10 cellular contexts compared by ENCODE assay signal in genomic region chr9:96186601-96187011, GRCh38.
DNase-seq lines count a peak whose midpoint lies in the region; ATAC-seq and TF ChIP-seq lines count a peak whose summit lies in the region.
"Had no signal": no experiment of that assay in that cellular context is flagged by ENCODE, and none has a peak within 500 bp of the region (broad histone marks: within the 10 kb centered on the region; RNA-seq: fewer than 3 reads in every experiment).

No MANE protein-coding gene starts in this region.

- TF ChIP-seq CTCF in WTC11 (IDR thresholded peaks at IDR 0.05) (no peak), esophagus muscularis mucosa (IDR thresholded peaks at IDR 0.05) (no peak)

- H3K36me3 Mint-ChIP-seq in WTC11: peaks cover 30% of the 10 kb centered on the region

- H3K4me1 ChIP-seq in esophagus muscularis mucosa: peaks cover 0 to 17% (median 16%) of the 10 kb centered on the region in 4 donors

- peak overlapping the region; percentile 50 for H3K4me3 Mint-ChIP-seq in WTC11
- H3K4me3 Mint-ChIP-seq: B cell had no signal

- intact Hi-C loops in posterior vena cava (cut with DNase I): no loop called here
- intact Hi-C loops in esophagus muscularis mucosa (cut with DNase I): no loop called here

- POLR2A ChIA-PET in WTC11 (lab: Charles Lee): no interaction called here

- WGBS in esophagus muscularis mucosa: 14% methylated on average over 13 of the region's 18 CpGs

- H3K27ac Mint-ChIP-seq in WTC11: peak overlapping the region; percentile 66; the same call in 1 of the 2 replicates
- H3K27ac Mint-ChIP-seq: B cell had no signal

- DNase-seq in H4 (ENCODE audit: low spot score) (peak; percentile 67), WTC11 (ENCODE audit: low spot score) (peak; percentile 75), iPS-NIHi11 (ENCODE audit: low spot score) (peak; percentile 88), posterior vena cava (ENCODE audit: low spot score) (peak; percentile 67), esophagus muscularis mucosa (ENCODE audit: extremely low spot score) (no peak), SKM-1 treated with dmso at 0.1 percent for 144 hours (lab: John Stamatoyannopoulos, UW; ENCODE audit: unreplicated experiment) (no peak)
- DNase-seq: effector CD8-positive, alpha-beta T cell had no signal

- ATAC-seq in WTC11 (peak; percentile 99), GM18511 (IDR thresholded peaks at IDR 0.05; ENCODE audit: unreplicated experiment) (no peak), GM18868 (IDR thresholded peaks at IDR 0.05; ENCODE audit: unreplicated experiment) (no peak)

- peaks cover 19% of the 10 kb centered on the region for H3K4me1 Mint-ChIP-seq in WTC11
- H3K4me1 Mint-ChIP-seq: B cell had no signal

- peaks cover 32% of the 10 kb centered on the region for H3K27me3 Mint-ChIP-seq in WTC11 (ENCODE audit: low read depth)

- no peak for TF ChIP-seq EP300 in esophagus muscularis mucosa (IDR thresholded peaks at IDR 0.05)

- TF ChIP-seq POLR2A in esophagus muscularis mucosa (IDR thresholded peaks at IDR 0.05; ENCODE audit: low read depth): no peak

- peaks cover 32% of the 10 kb centered on the region for H3K9me3 Mint-ChIP-seq in WTC11

- H3K27ac ChIP-seq in esophagus muscularis mucosa (replicated peaks in 1 of 4): peak overlapping the region in 1 of 4 donors; percentile 9

- peaks cover 0 to 18% (median 16%) of the 10 kb centered on the region in 4 donors for H3K9me3 ChIP-seq in esophagus muscularis mucosa

- CTCF ChIA-PET in WTC11 (lab: Charles Lee): interaction anchor here (0.6 to 1.7 kb wide), 5 partner anchors 9 to 161 kb away, joined by 3 to 9 read pairs (median 4); no protein-coding TSS in a partner anchor

- H3K27me3 ChIP-seq in esophagus muscularis mucosa: peaks cover 0 to 4% (median 0%) of the 10 kb centered on the region in 4 donors

- no peaks in the 10 kb centered on the region for H3K36me3 ChIP-seq in esophagus muscularis mucosa

- H3K4me3 ChIP-seq in esophagus muscularis mucosa: peak overlapping the region in 1 of 4 donors; percentile 15

TF ChIP-seq in WTC11, 78 proteins besides CTCF, POLR2A, EP300 and RAD21:
- TF ChIP-seq TEAD1 (CRISPR knock-in tag; IDR thresholded peaks at IDR 0.05) (0 out of 2 replicates have a peak, but pooled peaks have one; percentile 44), MAX (CRISPR knock-in tag; IDR thresholded peaks at IDR 0.05) (peak; percentile 54), GTF2I (CRISPR knock-in tag; conservative IDR thresholded peaks at IDR 0.05) (no peak), AR (CRISPR knock-in tag; IDR thresholded peaks at IDR 0.05) (no peak), USF1 (CRISPR knock-in tag; IDR thresholded peaks at IDR 0.05) (no peak), ZNF532 (CRISPR knock-in tag; IDR thresholded peaks at IDR 0.05; ENCODE audit: borderline replicate concordance) (no peak), CDX4 (CRISPR knock-in tag; IDR thresholded peaks at IDR 0.05; ENCODE audit: borderline replicate concordance) (no peak)

Comparison
In these comparisons a context has a peak if more than half of its experiments do, and no peak if none do; other contexts are left out.
1. DNase-seq: peak in H4 (single experiment), WTC11 (single experiment), iPS-NIHi11 (single experiment) and posterior vena cava (single experiment); none in esophagus muscularis mucosa (single experiment) and SKM-1 treated with dmso at 0.1 percent for 144 hours (single experiment).